In genomic region chr4:9762823-9763475, GRCh38 we compare ENCODE assay signal across 8 cellular contexts. TPM values are rescaled to one million over a fixed set of nuclear protein-coding genes. Genes with fewer than 3 reads are reported as not detected.
DNase-seq lines count a peak whose midpoint lies in the region; ATAC-seq, FAIRE-seq and TF ChIP-seq lines count a peak whose summit lies in the region.

No MANE protein-coding gene starts in this region.

- no TSS peak for BruUV-seq in endothelial cell of umbilical vein (replicated peaks; lab: Mats Ljungman, UMichigan)

- no peaks in the 10 kb centered on the region for H4K20me1 ChIP-seq in endothelial cell of umbilical vein (replicated peaks; ENCODE audit: control insufficient read depth, extremely low read depth, insufficient read depth, low read length)

- DNase-seq in stimulated activated CD4-positive, alpha-beta T cell treated with anti-CD3 and anti-CD28 coated beads, Interleukin-15, amount 100 ng/mL, for 24 hours, result peak; percentile 40
- no peak for DNase-seq in stimulated activated CD4-positive, alpha-beta T cell treated with anti-CD3 and anti-CD28 coated beads, Interleukin-4, amount 100 ng/mL, for 1 hour
- DNase-seq in NB4 (ENCODE audit: low read depth), result peak; percentile 85
- peak; percentile 75 for DNase-seq in SIG-M5 treated with dmso at 0.1 percent for 504 hours (lab: John Stamatoyannopoulos, UW; ENCODE audit: unreplicated experiment)
- peak; percentile 56 for DNase-seq in endothelial cell of umbilical vein (ENCODE audit: low read depth, low spot score)
- peak; percentile 69 for DNase-seq in myocyte (ENCODE audit: low read depth)
- no peak for DNase-seq in vagina (ENCODE audit: extremely low spot score in 2 of 2)

- no peaks in the 10 kb centered on the region for H3K79me2 ChIP-seq in endothelial cell of umbilical vein (ENCODE audit: control insufficient read depth, insufficient read depth, low read length)

- H3K4me3 ChIP-seq in NB4 (ENCODE audit: low read depth, low read length), result no peak overlapping the region
- no peak overlapping the region for H3K4me3 ChIP-seq in endothelial cell of umbilical vein (replicated peaks in 1 of 3; ENCODE audit: insufficient read depth in 1 of 3, low read depth in 1 of 3, low read length in 3 of 3)
- H3K4me3 ChIP-seq in vagina, result no peak overlapping the region

- no peak overlapping the region for H3K27ac ChIP-seq in endothelial cell of umbilical vein (ENCODE audit: insufficient read depth, low read depth, low read length)
- no peak overlapping the region for H3K27ac ChIP-seq in vagina

- no peak overlapping the region for H3K4me2 ChIP-seq in endothelial cell of umbilical vein (ENCODE audit: insufficient read depth, low read length)

- H3K9me3 ChIP-seq in endothelial cell of umbilical vein (replicated peaks; ENCODE audit: control insufficient read depth, insufficient read depth, low read length), result no peaks in the 10 kb centered on the region
- no peaks in the 10 kb centered on the region for H3K9me3 ChIP-seq in vagina

- no peaks in the 10 kb centered on the region for H3K9me1 ChIP-seq in endothelial cell of umbilical vein (replicated peaks; ENCODE audit: control insufficient read depth, extremely low read depth, insufficient read depth, low read length)

- H3K36me3 ChIP-seq in endothelial cell of umbilical vein (ENCODE audit: control insufficient read depth in 2 of 2, extremely low read depth in 1 of 2, insufficient read depth in 2 of 2, low read length in 2 of 2) (no peaks in the 10 kb centered on the region), vagina (no peaks in the 10 kb centered on the region)

- POLR2A ChIA-PET in endothelial cell of umbilical vein (lab: Charles Lee), result no interaction called here

- dilution Hi-C loops in endothelial cell of umbilical vein (cut with MboI; ENCODE audit: extremely low pct_ligation_motif_present, low sequenced_read_pairs), result no loop called here

- H2AFZ ChIP-seq in endothelial cell of umbilical vein (ENCODE audit: low read depth, low read length), result no peak overlapping the region

- peak; percentile 78 for FAIRE-seq in endothelial cell of umbilical vein (lab: Jason Lieb, UNC)

- CTCF ChIA-PET in endothelial cell of umbilical vein (lab: Charles Lee), result interaction anchor here (3.5 to 7.6 kb wide), 2 partner anchors 252 to 301 kb away, joined by 19 to 118 read pairs; no protein-coding TSS in a partner anchor

- no peak for ATAC-seq in HG02852 (IDR thresholded peaks at IDR 0.05; ENCODE audit: unreplicated experiment)

- TF ChIP-seq CTCF in NB4 (IDR thresholded peaks at IDR 0.05; ENCODE audit: low read depth, low read length) (peak; percentile 92), endothelial cell of umbilical vein (IDR thresholded peaks at IDR 0.05; ENCODE audit: extremely low read depth in 1 of 2, insufficient read depth in 1 of 2, low read depth in 1 of 2, low read length in 2 of 2) (peak; percentile 41 to 60), vagina (IDR thresholded peaks at IDR 0.05) (peak; percentile 52 to 75 (median 61))

- intact Hi-C loops in endothelial cell of umbilical vein (cut with micrococcal nuclease), result loop anchor here (1.0 to 5.0 kb wide), 2 partner anchors 252 to 789 kb away; no protein-coding TSS in a partner anchor
- intact Hi-C loops in vagina (cut with DNase I), result loop anchor here (10.0 kb wide), 1 partner anchor 252 kb away; no protein-coding TSS in a partner anchor

- H3K27me3 ChIP-seq in endothelial cell of umbilical vein (ENCODE audit: control insufficient read depth in 2 of 2, insufficient read depth in 2 of 2, low read length in 2 of 2), result no peaks in the 10 kb centered on the region
- no peaks in the 10 kb centered on the region for H3K27me3 ChIP-seq in vagina

- TF ChIP-seq POLR2A in NB4 (IDR thresholded peaks at IDR 0.05; ENCODE audit: extremely low read depth, insufficient read length) (no peak), endothelial cell of umbilical vein (IDR thresholded peaks at IDR 0.05; ENCODE audit: low read depth, low read length) (no peak), vagina (IDR thresholded peaks at IDR 0.05) (no peak)

- H3K4me1 ChIP-seq in endothelial cell of umbilical vein (ENCODE audit: control insufficient read depth, extremely low read depth, insufficient read depth, low read length) (no peaks in the 10 kb centered on the region), vagina (no peaks in the 10 kb centered on the region)

- H3K9ac ChIP-seq in endothelial cell of umbilical vein (replicated peaks; ENCODE audit: extremely low read depth, insufficient read depth, low read length), result no peak overlapping the region

TF ChIP-seq in endothelial cell of umbilical vein, 7 proteins besides CTCF, POLR2A, EP300 and RAD21:
- TF ChIP-seq MYC (IDR thresholded peaks at IDR 0.05; ENCODE audit: low read depth, low read length) (no peak), EZH2 (IDR thresholded peaks at IDR 0.05; ENCODE audit: borderline replicate concordance, low read depth, low read length, severe bottlenecking) (no peak), POLR2AphosphoS5 (IDR thresholded peaks at IDR 0.05; ENCODE audit: insufficient read depth, low read depth, low read length) (no peak), MAX (IDR thresholded peaks at IDR 0.05; ENCODE audit: insufficient read depth, insufficient read length) (no peak), GATA2 (IDR thresholded peaks at IDR 0.05; ENCODE audit: insufficient read depth, insufficient read length, low read depth, low read length) (no peak), FOS (IDR thresholded peaks at IDR 0.05; ENCODE audit: borderline replicate concordance, insufficient read depth, low read length) (no peak), JUN (IDR thresholded peaks at IDR 0.05; ENCODE audit: borderline replicate concordance, insufficient read depth, insufficient read length, low read depth) (no peak)

RNA-seq across cellular contexts. Expression of gene DRD5, which starts 18.5 kb away (rescaled TPM):
- not detected in 2 replicates for total RNA-seq in endothelial cell of umbilical vein
- polyA plus RNA-seq in endothelial cell of umbilical vein, result not detected in 2 replicates
- polyA plus RNA-seq in endothelial cell of umbilical vein (2011; cell fraction: cytosol; rRNA removed), result not detected in 2 replicates
- not detected in 2 replicates for polyA plus RNA-seq in endothelial cell of umbilical vein (2011; cell fraction: nucleus; rRNA removed)
- polyA plus RNA-seq in endothelial cell of umbilical vein (2012), result not detected in 2 replicates
- polyA minus RNA-seq in endothelial cell of umbilical vein, result not detected in 2 replicates
- not detected for polyA minus RNA-seq in endothelial cell of umbilical vein (2011; cell fraction: cytosol; rRNA and poly(A)+ RNA removed)
- not detected in 2 replicates for polyA minus RNA-seq in endothelial cell of umbilical vein (2011; cell fraction: nucleus; rRNA and poly(A)+ RNA removed)
- total RNA-seq in myocyte, result not detected in 2 replicates
- polyA plus RNA-seq in myocyte (2012), result not detected
- total RNA-seq in vagina, result not detected

Comparison
In these comparisons a context has a peak if more than half of its experiments do, and no peak if none do; other contexts are left out.
1. DNase-seq: peak in stimulated activated CD4-positive, alpha-beta T cell treated with anti-CD3 and anti-CD28 coated beads, Interleukin-15, amount 100 ng/mL, for 24 hours (single experiment), NB4 (single experiment), SIG-M5 treated with dmso at 0.1 percent for 504 hours (single experiment), endothelial cell of umbilical vein (single experiment) and myocyte (single experiment); none in stimulated activated CD4-positive, alpha-beta T cell treated with anti-CD3 and anti-CD28 coated beads, Interleukin-4, amount 100 ng/mL, for 1 hour (single experiment) and vagina (0 of 2).
2. Peak in every context shown above with its lines, with median percentiles within 50 percentile points of each other: CTCF ChIP-seq.